16 cellular contexts compared by ENCODE assay signal in the genomic region with DNA sequence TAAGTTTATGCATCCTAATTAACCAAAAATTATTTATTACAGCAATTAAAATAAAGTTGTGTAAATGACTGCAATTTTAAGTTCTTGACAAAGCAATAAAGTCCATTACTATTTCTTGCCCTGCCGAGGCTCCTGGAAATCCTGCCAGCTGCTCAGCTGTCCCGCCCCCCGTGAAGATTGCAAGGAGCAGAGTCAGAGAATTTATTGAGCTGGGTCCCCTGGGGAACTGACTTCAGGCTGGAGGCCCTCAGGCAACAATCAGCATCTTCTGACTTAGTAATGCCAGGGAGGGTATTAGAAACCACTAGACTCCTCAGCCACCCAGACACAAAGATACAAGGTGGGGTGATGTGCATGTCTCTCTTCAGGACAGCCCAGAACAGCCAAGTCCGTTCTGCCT.
DNase-seq lines count a peak whose midpoint lies in the region; ATAC-seq and TF ChIP-seq lines count a peak whose summit lies in the region.
"Had no signal": no experiment of that assay in that cellular context is flagged by ENCODE, and none has a peak within 500 bp of the region (broad histone marks: within the 10 kb centered on the region; RNA-seq: fewer than 3 reads in every experiment).

No MANE protein-coding gene starts in this region.

- H3K36me3 ChIP-seq in SJCRH30: no peaks in the 10 kb centered on the region
- no peaks in the 10 kb centered on the region for H3K36me3 ChIP-seq in uterus
- H3K36me3 ChIP-seq: BLaER1 treated with 17β-estradiol and CSF1 and Interleukin-3, amounts not matched to agents 10 nM and 100 nM had no signal

- no peak for TF ChIP-seq POLR2A in uterus (IDR thresholded peaks at IDR 0.05)

- H3K4me1 ChIP-seq in SJCRH30 (peaks cover 19% of the 10 kb centered on the region), uterus (no peaks in the 10 kb centered on the region)
- H3K4me1 ChIP-seq: A549 had no signal

- peak overlapping the region; percentile 18; the same call in 1 of the 2 replicates for H3K27ac ChIP-seq in SJCRH30
- H3K27ac ChIP-seq in uterus: no peak overlapping the region
- H3K27ac ChIP-seq: 22Rv1; A549; BLaER1 treated with 17β-estradiol and CSF1 and Interleukin-3, amounts not matched to agents 10 nM and 100 nM had no signal

- 0 out of 2 replicates have a peak, but pooled peaks cover 3% of the 10 kb centered on the region for H3K9me3 ChIP-seq in SJCRH30 (replicated peaks)
- no peaks in the 10 kb centered on the region for H3K9me3 ChIP-seq in uterus
- H3K9me3 ChIP-seq: A549; BLaER1 treated with 17β-estradiol and CSF1 and Interleukin-3, amounts not matched to agents 10 nM and 100 nM had no signal

- no peaks in the 10 kb centered on the region for H3K27me3 ChIP-seq in SJCRH30
- no peaks in the 10 kb centered on the region for H3K27me3 ChIP-seq in uterus
- H3K27me3 ChIP-seq: BLaER1 treated with 17β-estradiol and CSF1 and Interleukin-3, amounts not matched to agents 10 nM and 100 nM had no signal

- DNase-seq in NCI-H2171 treated with DMSO at 0.1 percent for 48 hours (lab: John Stamatoyannopoulos, UW) (peak; percentile 37), NCI-H2171 (lab: John Stamatoyannopoulos, UW) (no peak), SJCRH30 (peak; percentile 92 to 96), retina (peak; percentile 14), uterus (no peak)
- DNase-seq: Calu3; CD8-positive, alpha-beta T cell; DMS79 treated with DMSO at 0.1 percent for 48 hours; HCEC 1CT; KG1 had no signal

- H3K4me3 ChIP-seq in SJCRH30 (no peak overlapping the region), uterus (no peak overlapping the region)
- H3K4me3 ChIP-seq: A549; BLaER1 treated with 17β-estradiol and CSF1 and Interleukin-3, amounts not matched to agents 10 nM and 100 nM; GM12878 had no signal

- intact Hi-C loops in uterus (cut with DNase I; ENCODE audit: low total_unique reads): no loop called here

- TF ChIP-seq CTCF in uterus (IDR thresholded peaks at IDR 0.05): no peak

- ATAC-seq in HG03432 (IDR thresholded peaks at IDR 0.05; ENCODE audit: unreplicated experiment) (no peak), HG03095 (IDR thresholded peaks at IDR 0.05; ENCODE audit: unreplicated experiment) (no peak)
- ATAC-seq: A549; CD8-positive, alpha-beta T cell; GM12878 had no signal

Comparison
In these comparisons a context has a peak if more than half of its experiments do, and no peak if none do; other contexts are left out.
1. DNase-seq: peak in NCI-H2171 treated with DMSO at 0.1 percent for 48 hours (single experiment), SJCRH30 (2 of 2) and retina (single experiment); none in NCI-H2171 (single experiment) and uterus (0 of 2).